In the genomic region with DNA sequence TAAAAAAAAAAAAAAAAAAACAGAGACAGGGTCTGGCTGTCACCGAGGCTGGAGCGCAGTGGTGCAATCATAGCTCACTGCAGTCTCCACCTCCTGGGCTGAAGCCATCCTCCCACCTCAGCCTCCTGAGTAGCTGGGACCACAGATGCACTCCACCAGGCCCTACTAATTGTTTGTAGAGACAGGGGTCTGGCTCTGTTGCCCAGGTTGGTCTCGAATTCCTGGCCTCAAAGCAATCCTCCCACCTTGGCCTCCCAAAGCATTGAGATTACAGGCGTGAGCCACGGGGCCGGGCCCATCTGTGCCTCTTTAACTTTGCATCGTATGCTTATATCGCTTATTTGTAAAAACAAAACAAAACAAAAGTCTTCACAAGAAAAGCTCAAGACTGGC, we compare ENCODE assay signal across 8 cellular contexts. TPM values are rescaled to one million over a fixed set of nuclear protein-coding genes. Genes with fewer than 3 reads are reported as not detected.
A peak's percentile ranks its signal among the peaks of the same experiment; 100 is the strongest.
DNase-seq lines count a peak whose midpoint lies in the region; ATAC-seq lines count a peak whose summit lies in the region.

No MANE protein-coding gene starts in this region.

- DNase-seq in activated CD4-positive, alpha-beta T cell treated with anti-CD3 and anti-CD28 coated beads for 48 hours: peak; percentile 47
- no peak for DNase-seq in activated CD4-positive, alpha-beta T cell treated with anti-CD3 and anti-CD28 coated beads for 1 hour
- peak in 1 of 2 donors; percentile 12 for DNase-seq in activated naive CD4-positive, alpha-beta T cell treated with anti-CD3 and anti-CD28 coated beads, Interleukin-2, amount 50 U/mL, for 72 hours (ENCODE audit: low spot score in 2 of 2)
- DNase-seq in immature natural killer cell: peak; percentile 46 to 51 (median 48)

- no peak for ATAC-seq in activated naive CD4-positive, alpha-beta T cell treated with anti-CD3 and anti-CD28 coated beads, Interleukin-2, amount 50 U/mL, for 72 hours
- ATAC-seq in GM21447 (IDR thresholded peaks at IDR 0.05; ENCODE audit: unreplicated experiment) (no peak), GM21717 (IDR thresholded peaks at IDR 0.05; ENCODE audit: unreplicated experiment) (no peak), HG02852 (IDR thresholded peaks at IDR 0.05; ENCODE audit: unreplicated experiment) (no peak)

- no peaks in the 10 kb centered on the region for H3K9me3 Mint-ChIP-seq in activated naive CD4-positive, alpha-beta T cell treated with anti-CD3 and anti-CD28 coated beads, Interleukin-2, amount 50 U/mL, for 72 hours
- no peaks in the 10 kb centered on the region for H3K9me3 Mint-ChIP-seq in immature natural killer cell
- H3K9me3 Mint-ChIP-seq in stimulated activated naive CD8-positive, alpha-beta T cell treated with anti-CD3 and anti-CD28 coated beads, Interleukin-15, Interleukin-2, amounts not matched to agents 100 ng/mL and 50 ng/mL, for 24 hours: no peaks in the 10 kb centered on the region

- no peaks in the 10 kb centered on the region for H3K36me3 Mint-ChIP-seq in activated naive CD4-positive, alpha-beta T cell treated with anti-CD3 and anti-CD28 coated beads, Interleukin-2, amount 50 U/mL, for 72 hours
- H3K36me3 Mint-ChIP-seq in immature natural killer cell: no peaks in the 10 kb centered on the region
- no peaks in the 10 kb centered on the region for H3K36me3 Mint-ChIP-seq in stimulated activated naive CD8-positive, alpha-beta T cell treated with anti-CD3 and anti-CD28 coated beads, Interleukin-15, Interleukin-2, amounts not matched to agents 100 ng/mL and 50 ng/mL, for 24 hours (ENCODE audit: low read depth)

- H3K27me3 Mint-ChIP-seq in immature natural killer cell (ENCODE audit: low read depth in 3 of 3): peaks cover 16 to 35% (median 18%) of the 10 kb centered on the region in 3 donors
- no peaks in the 10 kb centered on the region for H3K27me3 Mint-ChIP-seq in stimulated activated naive CD8-positive, alpha-beta T cell treated with anti-CD3 and anti-CD28 coated beads, Interleukin-15, Interleukin-2, amounts not matched to agents 100 ng/mL and 50 ng/mL, for 24 hours

- H3K4me3 Mint-ChIP-seq in immature natural killer cell: peak overlapping the region; percentile 86 to 92 (median 89)
- H3K4me3 Mint-ChIP-seq in stimulated activated naive CD8-positive, alpha-beta T cell treated with anti-CD3 and anti-CD28 coated beads, Interleukin-15, Interleukin-2, amounts not matched to agents 100 ng/mL and 50 ng/mL, for 24 hours: peak overlapping the region; percentile 85

- peak overlapping the region; percentile 60 to 81 for H3K27ac Mint-ChIP-seq in activated naive CD4-positive, alpha-beta T cell treated with anti-CD3 and anti-CD28 coated beads, Interleukin-2, amount 50 U/mL, for 72 hours
- H3K27ac Mint-ChIP-seq in immature natural killer cell: peak overlapping the region; percentile 92 to 97 (median 96)
- H3K27ac Mint-ChIP-seq in stimulated activated naive CD8-positive, alpha-beta T cell treated with anti-CD3 and anti-CD28 coated beads, Interleukin-15, Interleukin-2, amounts not matched to agents 100 ng/mL and 50 ng/mL, for 24 hours: peak overlapping the region; percentile 93

- peaks cover 63 to 76% of the 10 kb centered on the region in 2 donors for H3K4me1 Mint-ChIP-seq in immature natural killer cell
- peaks cover 63% of the 10 kb centered on the region for H3K4me1 Mint-ChIP-seq in stimulated activated naive CD8-positive, alpha-beta T cell treated with anti-CD3 and anti-CD28 coated beads, Interleukin-15, Interleukin-2, amounts not matched to agents 100 ng/mL and 50 ng/mL, for 24 hours (ENCODE audit: low read depth)

RNA-seq across cellular contexts. Expression of a gene that starts 3.1 kb away (rescaled TPM):
- total RNA-seq in activated naive CD4-positive, alpha-beta T cell treated with anti-CD3 and anti-CD28 coated beads, Interleukin-2, amount 50 U/mL, for 72 hours: 10 to 100 TPM; 23.0 to 41.3 TPM
- 10 to 100 TPM in 1 of 3 donors, 1 to 10 TPM in 2; 6.4 to 20.3 (median 8.0) TPM for polyA plus RNA-seq in immature natural killer cell
